8 cellular contexts compared by ENCODE assay signal in the genomic region with DNA sequence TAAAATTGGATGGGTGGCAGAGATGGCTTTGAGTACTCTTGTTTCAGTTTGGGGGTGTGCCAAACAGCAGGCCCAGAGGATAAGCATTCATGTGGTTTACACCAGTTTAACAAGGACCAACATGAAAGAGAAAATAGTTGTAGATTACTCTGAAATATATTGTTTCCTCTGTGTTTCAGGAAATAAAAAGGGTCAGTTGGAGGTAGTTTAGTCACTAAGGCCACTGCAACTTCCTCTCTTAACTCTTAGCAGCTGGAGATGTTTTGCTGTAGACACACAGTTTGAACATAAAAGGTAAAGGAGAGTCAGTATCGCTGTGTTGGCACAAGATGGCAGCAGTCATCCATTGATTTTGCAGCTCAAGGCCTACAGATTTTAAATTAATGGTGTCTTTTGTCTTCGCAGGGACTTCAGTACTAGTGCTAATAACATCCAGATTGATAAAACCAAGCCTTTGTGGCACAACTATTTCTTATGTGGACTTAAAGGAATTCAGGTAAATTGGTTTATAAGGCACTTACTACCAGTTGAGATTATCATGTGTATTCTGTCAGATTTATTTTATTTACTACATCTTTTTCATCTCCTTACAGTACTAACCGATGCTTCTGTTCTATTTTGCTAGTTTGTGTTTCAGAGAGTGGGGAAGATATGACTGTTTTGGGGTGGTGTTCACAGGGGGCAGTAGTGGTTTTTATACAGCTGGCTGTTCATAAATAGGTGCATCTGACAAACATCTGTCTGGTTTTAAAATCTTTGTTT.
DNase-seq lines count a peak whose midpoint lies in the region; ATAC-seq and TF ChIP-seq lines count a peak whose summit lies in the region.

No MANE protein-coding gene starts in this region.

- TF ChIP-seq POLR2A in right lobe of liver (IDR thresholded peaks at IDR 0.05): no peak

- no peaks in the 10 kb centered on the region for H3K9me3 ChIP-seq in right lobe of liver

- no peak overlapping the region for H3K4me3 Mint-ChIP-seq in chondrocyte (ENCODE audit: unreplicated experiment)

- H3K4me1 ChIP-seq in right lobe of liver: peaks cover 0 to 7% (median 3%) of the 10 kb centered on the region in 4 donors

- H3K27ac ChIP-seq in right lobe of liver: no peak overlapping the region

- H3K9me3 Mint-ChIP-seq in chondrocyte (ENCODE audit: low read depth): no peaks in the 10 kb centered on the region

- H3K4me1 Mint-ChIP-seq in chondrocyte (ENCODE audit: low read depth): peaks cover 14% of the 10 kb centered on the region

- H3K27me3 Mint-ChIP-seq in chondrocyte (ENCODE audit: low read depth): no peaks in the 10 kb centered on the region

- peak overlapping the region; percentile 62 for H3K27ac Mint-ChIP-seq in chondrocyte (ENCODE audit: unreplicated experiment)

- DNase-seq in AG08395 (ENCODE audit: low spot score) (peak; percentile 70), GM13976 (ENCODE audit: low spot score) (peak; percentile 44), NCI-H2081 (lab: John Stamatoyannopoulos, UW) (peak; percentile 64 to 71), UCSD-AML1 (lab: John Stamatoyannopoulos, UW; ENCODE audit: unreplicated experiment) (peak; percentile 44), chondrocyte (ENCODE audit: low spot score) (no peak), right lobe of liver (no peak)
- DNase-seq in stimulated activated CD8-positive, alpha-beta memory T cell treated with anti-CD3 and anti-CD28 coated beads, Interleukin-2, amount 100 ng/mL, for 48 hours (ENCODE audit: low read depth in 2 of 2): peak; percentile 1 to 11

- TF ChIP-seq CTCF in GM13976 (IDR thresholded peaks at IDR 0.05; ENCODE audit: borderline replicate concordance, control extremely low read depth, extremely low read depth, insufficient read depth, missing control alignments) (peak; percentile 44), chondrocyte (IDR thresholded peaks at IDR 0.05) (peak; percentile 98), right lobe of liver (IDR thresholded peaks at IDR 0.05) (peak; percentile 54 to 64 (median 60))

- 38% methylated on average over 3 of the region's 3 CpGs for WGBS in right lobe of liver (ENCODE audit: insufficient coverage, low coverage, low lambda C conversion rate, missing lambda C conversion rate)

- in situ Hi-C loops in GM13976 (cut with MboI; ENCODE audit: low sequenced_read_pairs, unreplicated experiment): loop anchor here (25.0 kb wide), 1 partner anchor 777 kb away; no protein-coding TSS in a partner anchor

- H3K4me3 ChIP-seq in right lobe of liver: no peak overlapping the region

- peak; percentile 90 for ATAC-seq in HG02852 (IDR thresholded peaks at IDR 0.05; ENCODE audit: unreplicated experiment)
- peak; percentile 78 to 93 (median 88) for ATAC-seq in right lobe of liver

- H3K27me3 ChIP-seq in right lobe of liver: no peaks in the 10 kb centered on the region

- peaks cover 0 to 10% (median 0%) of the 10 kb centered on the region in 4 donors for H3K36me3 ChIP-seq in right lobe of liver

- peaks cover 7% of the 10 kb centered on the region for H3K36me3 Mint-ChIP-seq in chondrocyte (ENCODE audit: low read depth)

- intact Hi-C loops in right lobe of liver (cut with DNase I): no loop called here

Comparison
In these comparisons a context has a peak if more than half of its experiments do, and no peak if none do; other contexts are left out.
1. DNase-seq: peak in AG08395 (single experiment), GM13976 (single experiment), NCI-H2081 (2 of 2), UCSD-AML1 (single experiment) and stimulated activated CD8-positive, alpha-beta memory T cell treated with anti-CD3 and anti-CD28 coated beads, Interleukin-2, amount 100 ng/mL, for 48 hours (2 of 2); none in chondrocyte (single experiment) and right lobe of liver (0 of 3).
2. CTCF ChIP-seq: peak in every context shown above with its lines; median percentile 98 in chondrocyte; 60 in right lobe of liver; 44 in GM13976.